ENCODE assay signal across 2 cellular contexts in genomic region chr7:55024776-55025175, GRCh38.
TF ChIP-seq lines count a peak whose summit lies in the region.

No MANE protein-coding gene starts in this region.

TF ChIP-seq in liver, 16 proteins besides CTCF, POLR2A, EP300 and RAD21 (continued from another document):
- TF ChIP-seq, protein P1, sequence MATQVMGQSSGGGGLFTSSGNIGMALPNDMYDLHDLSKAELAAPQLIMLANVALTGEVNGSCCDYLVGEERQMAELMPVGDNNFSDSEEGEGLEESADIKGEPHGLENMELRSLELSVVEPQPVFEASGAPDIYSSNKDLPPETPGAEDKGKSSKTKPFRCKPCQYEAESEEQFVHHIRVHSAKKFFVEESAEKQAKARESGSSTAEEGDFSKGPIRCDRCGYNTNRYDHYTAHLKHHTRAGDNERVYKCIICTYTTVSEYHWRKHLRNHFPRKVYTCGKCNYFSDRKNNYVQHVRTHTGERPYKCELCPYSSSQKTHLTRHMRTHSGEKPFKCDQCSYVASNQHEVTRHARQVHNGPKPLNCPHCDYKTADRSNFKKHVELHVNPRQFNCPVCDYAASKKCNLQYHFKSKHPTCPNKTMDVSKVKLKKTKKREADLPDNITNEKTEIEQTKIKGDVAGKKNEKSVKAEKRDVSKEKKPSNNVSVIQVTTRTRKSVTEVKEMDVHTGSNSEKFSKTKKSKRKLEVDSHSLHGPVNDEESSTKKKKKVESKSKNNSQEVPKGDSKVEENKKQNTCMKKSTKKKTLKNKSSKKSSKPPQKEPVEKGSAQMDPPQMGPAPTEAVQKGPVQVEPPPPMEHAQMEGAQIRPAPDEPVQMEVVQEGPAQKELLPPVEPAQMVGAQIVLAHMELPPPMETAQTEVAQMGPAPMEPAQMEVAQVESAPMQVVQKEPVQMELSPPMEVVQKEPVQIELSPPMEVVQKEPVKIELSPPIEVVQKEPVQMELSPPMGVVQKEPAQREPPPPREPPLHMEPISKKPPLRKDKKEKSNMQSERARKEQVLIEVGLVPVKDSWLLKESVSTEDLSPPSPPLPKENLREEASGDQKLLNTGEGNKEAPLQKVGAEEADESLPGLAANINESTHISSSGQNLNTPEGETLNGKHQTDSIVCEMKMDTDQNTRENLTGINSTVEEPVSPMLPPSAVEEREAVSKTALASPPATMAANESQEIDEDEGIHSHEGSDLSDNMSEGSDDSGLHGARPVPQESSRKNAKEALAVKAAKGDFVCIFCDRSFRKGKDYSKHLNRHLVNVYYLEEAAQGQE (IDR thresholded peaks at IDR 0.05) = no peak

TF ChIP-seq in HepG2, 621 proteins besides CTCF, POLR2A, EP300 and RAD21 (continued from another document):
- TF ChIP-seq AKNA (CRISPR knock-in tag; IDR thresholded peaks at IDR 0.05; ENCODE audit: borderline replicate concordance) (no peak), TP53 (CRISPR knock-in tag; conservative IDR thresholded peaks at IDR 0.05) (no peak), PCBP1 (IDR thresholded peaks at IDR 0.05; ENCODE audit: borderline replicate concordance, low read depth, low read length) (no peak), ZNF407 (CRISPR knock-in tag; IDR thresholded peaks at IDR 0.05; ENCODE audit: not compliant biosample characterization) (no peak), TAF15 (IDR thresholded peaks at IDR 0.05; ENCODE audit: low read depth, low read length, poor library complexity, severe bottlenecking) (no peak), ZNF879 (CRISPR knock-in tag; IDR thresholded peaks at IDR 0.05) (no peak), FOXC1 (CRISPR knock-in tag; IDR thresholded peaks at IDR 0.05; ENCODE audit: borderline replicate concordance) (no peak), ZFP1 (CRISPR knock-in tag; IDR thresholded peaks at IDR 0.05) (no peak)
TF ChIP-seq in HepG2: peak in this region for 0.
